Comparison of ENCODE assay signal across 9 cellular contexts in the genomic region with DNA sequence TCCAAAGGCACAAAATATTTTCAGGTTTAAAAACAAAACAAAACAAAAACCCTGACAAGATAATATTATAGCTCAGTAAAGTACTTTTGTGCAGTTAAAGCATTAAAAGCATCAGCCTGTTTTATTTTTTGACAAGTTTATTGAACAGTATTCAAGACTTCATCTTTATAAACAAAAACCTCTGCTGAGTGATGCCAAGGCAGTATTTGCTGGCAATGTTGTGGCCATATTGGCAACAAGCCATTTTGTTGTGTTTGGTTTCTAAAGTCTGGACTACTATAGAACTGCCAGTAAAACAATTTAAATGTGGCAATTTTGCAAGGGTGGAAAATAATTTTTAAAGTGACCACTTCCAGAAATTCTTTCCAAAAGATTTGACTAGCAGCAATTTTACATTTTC.
A peak's percentile ranks its signal among the peaks of the same experiment; 100 is the strongest.
DNase-seq lines count a peak whose midpoint lies in the region; ATAC-seq and FAIRE-seq lines count a peak whose summit lies in the region.
"Had no signal": no experiment of that assay in that cellular context is flagged by ENCODE, and none has a peak within 500 bp of the region (broad histone marks: within the 10 kb centered on the region; RNA-seq: fewer than 3 reads in every experiment).

No MANE protein-coding gene starts in this region.

- no peak overlapping the region for H3K4me3 ChIP-seq in SK-N-MC

- H3K9me3 ChIP-seq in SK-N-MC (ENCODE audit: low read depth, low read length) = no peaks in the 10 kb centered on the region

- H3K36me3 ChIP-seq in SK-N-MC (ENCODE audit: insufficient read depth, low read length) = peaks cover 60% of the 10 kb centered on the region

- H3K27ac ChIP-seq in SK-N-MC = peak overlapping the region; percentile 5; the same call in 1 of the 2 replicates

- ATAC-seq in HG02970 (IDR thresholded peaks at IDR 0.05; ENCODE audit: low FRiP score, unreplicated experiment) = no peak

- H3K9ac ChIP-seq in SK-N-MC (ENCODE audit: insufficient read length) = no peak overlapping the region

- DNase-seq in GM19239 (ENCODE audit: insufficient read length, low spot score) = no peak
- DNase-seq in SK-N-MC (ENCODE audit: low read depth, low spot score) = no peak
- DNase-seq in inferior parietal cortex (ENCODE audit: extremely low spot score) = peak; percentile 33
- no peak for DNase-seq in GM03348 (ENCODE audit: low spot score)
- no peak for DNase-seq in HCEC 1CT
- DNase-seq: activated CD4-positive, alpha-beta T cell treated with anti-CD3 and anti-CD28 coated beads, Interleukin-2, amount 50 U/mL, for 48 hours; NCI-H774; stimulated activated CD4-positive, alpha-beta T cell treated with anti-CD3 and anti-CD28 coated beads, Interleukin-1b, Interleukin-23, amount 100 ng/mL, for 48 hours had no signal

- FAIRE-seq in GM19239 (lab: Jason Lieb, UNC) = peak; percentile 14
